In the genomic region with DNA sequence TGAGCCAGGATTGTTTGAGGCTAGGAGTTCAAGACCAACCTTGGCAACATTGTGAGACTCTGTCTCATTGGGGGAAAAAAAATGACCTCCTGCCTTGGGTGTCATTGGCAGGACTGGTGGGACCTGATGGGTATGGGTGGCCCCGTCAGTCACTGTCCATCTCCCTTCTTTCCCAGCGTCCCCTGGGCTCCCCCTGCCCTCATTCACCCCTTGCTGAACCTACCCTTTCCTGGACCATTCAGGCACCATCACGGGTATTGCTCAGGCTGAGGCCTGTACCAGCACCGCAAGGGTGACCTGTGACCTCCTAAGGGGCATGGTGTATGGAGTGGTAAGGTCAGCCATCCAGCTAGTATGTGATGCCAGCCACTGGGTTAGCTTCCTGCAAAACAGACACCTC, we compare ENCODE assay signal across 18 cellular contexts.
"Had no signal": no experiment of that assay in that cellular context is flagged by ENCODE, and none has a peak within 500 bp of the region (broad histone marks: within the 10 kb centered on the region; RNA-seq: fewer than 3 reads in every experiment).

No MANE protein-coding gene starts in this region.

- H3K27me3 Mint-ChIP-seq: activated CD4-positive, alpha-beta memory T cell treated with anti-CD3 and anti-CD28 coated beads for 36 hours; activated CD4-positive, alpha-beta T cell treated with anti-CD3 and anti-CD28 coated beads, Interleukin-2, amount 10 ng/mL, durations not matched to agents 7 days and 5 days; T-cell had no signal

- H3K4me3 Mint-ChIP-seq: activated CD4-positive, alpha-beta memory T cell treated with anti-CD3 and anti-CD28 coated beads for 36 hours; activated CD4-positive, alpha-beta T cell treated with anti-CD3 and anti-CD28 coated beads, Interleukin-2, amount 10 ng/mL, durations not matched to agents 7 days and 5 days; T-cell had no signal

- DNase-seq: activated CD4-positive, alpha-beta memory T cell treated with anti-CD3 and anti-CD28 coated beads for 36 hours; activated CD4-positive, alpha-beta T cell treated with anti-CD3 and anti-CD28 coated beads, Interleukin-2, amount 10 ng/mL, durations not matched to agents 7 days and 5 days; activated CD4-positive, CD25-positive, alpha-beta regulatory T cell; activated CD8-positive, alpha-beta memory T cell treated with anti-CD3 and anti-CD28 coated beads, Interleukin-2, amount 50 U/mL, for 48 hours; activated naive CD4-positive, alpha-beta T cell treated with anti-CD3 and anti-CD28 coated beads, Interleukin-2, amount 50 U/mL, for 16 hours; activated T-cell treated with anti-CD3 and anti-CD28 coated beads, Interleukin-2, amount 50 U/mL, for 1 hour; aorta; caudate nucleus; NCI-H1048; NCI-H146; NCI-H187 treated with DMSO at 0.1 percent for 48 hours; NCI-H2081 treated with DMSO at 0.1 percent for 48 hours; NCI-H446; NCI-H524; SIG-M5; T-cell had no signal

- H3K36me3 Mint-ChIP-seq: activated CD4-positive, alpha-beta memory T cell treated with anti-CD3 and anti-CD28 coated beads for 36 hours; T-cell had no signal

- H3K27me3 ChIP-seq: breast epithelium had no signal

- H3K36me3 ChIP-seq: breast epithelium had no signal

- ATAC-seq: T-cell had no signal

- H3K4me3 ChIP-seq: breast epithelium had no signal

- H3K9me3 ChIP-seq: breast epithelium had no signal

- H3K27ac ChIP-seq: breast epithelium, VCaP had no signal

- H3K9me3 Mint-ChIP-seq: activated CD4-positive, alpha-beta memory T cell treated with anti-CD3 and anti-CD28 coated beads for 36 hours; activated CD4-positive, alpha-beta T cell treated with anti-CD3 and anti-CD28 coated beads, Interleukin-2, amount 10 ng/mL, durations not matched to agents 7 days and 5 days; T-cell had no signal

- H3K4me1 ChIP-seq: breast epithelium had no signal

- H3K27ac Mint-ChIP-seq: activated CD4-positive, alpha-beta memory T cell treated with anti-CD3 and anti-CD28 coated beads for 36 hours; activated CD4-positive, alpha-beta T cell treated with anti-CD3 and anti-CD28 coated beads, Interleukin-2, amount 10 ng/mL, durations not matched to agents 7 days and 5 days; T-cell had no signal
